2 cellular contexts compared by ENCODE assay signal in the genomic region with DNA sequence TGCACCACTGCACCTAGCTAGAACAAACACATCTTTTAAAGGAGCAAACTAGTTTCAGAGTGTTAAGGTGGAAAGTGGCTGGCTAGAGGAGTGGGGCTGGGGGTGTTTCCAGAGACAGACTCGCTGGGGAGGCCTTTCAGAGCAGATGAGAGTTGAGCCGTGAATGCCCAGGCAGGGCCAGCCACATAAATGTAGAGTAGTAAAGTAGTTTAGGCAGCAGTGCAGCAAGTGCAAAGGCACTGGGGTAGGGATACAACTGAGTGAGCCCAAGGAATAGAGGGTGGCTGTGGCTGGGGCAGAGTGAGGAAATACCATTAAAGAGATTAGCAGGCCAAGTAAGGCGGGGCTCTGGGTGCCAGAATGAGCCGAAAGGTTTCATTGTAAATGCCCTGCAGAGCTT.
TF ChIP-seq lines count a peak whose summit lies in the region.

No MANE protein-coding gene starts in this region.

TF ChIP-seq in K562, 482 proteins besides CTCF, POLR2A, EP300 and RAD21:
- peak; percentile 21 for TF ChIP-seq RBM25 (IDR thresholded peaks at IDR 0.05; ENCODE audit: low read depth, low read length, severe bottlenecking)
- TF ChIP-seq KLF1 (tag; IDR thresholded peaks at IDR 0.05) = no peak
- TF ChIP-seq PCBP1 (IDR thresholded peaks at IDR 0.05; ENCODE audit: low read depth, low read length, poor library complexity, severe bottlenecking) = no peak
- TF ChIP-seq, protein P1, sequence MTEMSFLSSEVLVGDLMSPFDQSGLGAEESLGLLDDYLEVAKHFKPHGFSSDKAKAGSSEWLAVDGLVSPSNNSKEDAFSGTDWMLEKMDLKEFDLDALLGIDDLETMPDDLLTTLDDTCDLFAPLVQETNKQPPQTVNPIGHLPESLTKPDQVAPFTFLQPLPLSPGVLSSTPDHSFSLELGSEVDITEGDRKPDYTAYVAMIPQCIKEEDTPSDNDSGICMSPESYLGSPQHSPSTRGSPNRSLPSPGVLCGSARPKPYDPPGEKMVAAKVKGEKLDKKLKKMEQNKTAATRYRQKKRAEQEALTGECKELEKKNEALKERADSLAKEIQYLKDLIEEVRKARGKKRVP (CRISPR knock-in tag; IDR thresholded peaks at IDR 0.05) = no peak

TF ChIP-seq in SK-N-SH, 30 proteins besides CTCF, POLR2A, EP300 and RAD21:
- TF ChIP-seq, protein P2, sequence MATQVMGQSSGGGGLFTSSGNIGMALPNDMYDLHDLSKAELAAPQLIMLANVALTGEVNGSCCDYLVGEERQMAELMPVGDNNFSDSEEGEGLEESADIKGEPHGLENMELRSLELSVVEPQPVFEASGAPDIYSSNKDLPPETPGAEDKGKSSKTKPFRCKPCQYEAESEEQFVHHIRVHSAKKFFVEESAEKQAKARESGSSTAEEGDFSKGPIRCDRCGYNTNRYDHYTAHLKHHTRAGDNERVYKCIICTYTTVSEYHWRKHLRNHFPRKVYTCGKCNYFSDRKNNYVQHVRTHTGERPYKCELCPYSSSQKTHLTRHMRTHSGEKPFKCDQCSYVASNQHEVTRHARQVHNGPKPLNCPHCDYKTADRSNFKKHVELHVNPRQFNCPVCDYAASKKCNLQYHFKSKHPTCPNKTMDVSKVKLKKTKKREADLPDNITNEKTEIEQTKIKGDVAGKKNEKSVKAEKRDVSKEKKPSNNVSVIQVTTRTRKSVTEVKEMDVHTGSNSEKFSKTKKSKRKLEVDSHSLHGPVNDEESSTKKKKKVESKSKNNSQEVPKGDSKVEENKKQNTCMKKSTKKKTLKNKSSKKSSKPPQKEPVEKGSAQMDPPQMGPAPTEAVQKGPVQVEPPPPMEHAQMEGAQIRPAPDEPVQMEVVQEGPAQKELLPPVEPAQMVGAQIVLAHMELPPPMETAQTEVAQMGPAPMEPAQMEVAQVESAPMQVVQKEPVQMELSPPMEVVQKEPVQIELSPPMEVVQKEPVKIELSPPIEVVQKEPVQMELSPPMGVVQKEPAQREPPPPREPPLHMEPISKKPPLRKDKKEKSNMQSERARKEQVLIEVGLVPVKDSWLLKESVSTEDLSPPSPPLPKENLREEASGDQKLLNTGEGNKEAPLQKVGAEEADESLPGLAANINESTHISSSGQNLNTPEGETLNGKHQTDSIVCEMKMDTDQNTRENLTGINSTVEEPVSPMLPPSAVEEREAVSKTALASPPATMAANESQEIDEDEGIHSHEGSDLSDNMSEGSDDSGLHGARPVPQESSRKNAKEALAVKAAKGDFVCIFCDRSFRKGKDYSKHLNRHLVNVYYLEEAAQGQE (IDR thresholded peaks at IDR 0.05; ENCODE audit: low read depth, low read length) = no peak
- no peak for TF ChIP-seq NFIC (IDR thresholded peaks at IDR 0.05; ENCODE audit: borderline replicate concordance)
- TF ChIP-seq MEF2A (IDR thresholded peaks at IDR 0.05; ENCODE audit: borderline replicate concordance, low read depth) = no peak
- no peak for TF ChIP-seq FOXM1 (IDR thresholded peaks at IDR 0.05; ENCODE audit: low read depth)
- TF ChIP-seq POLR2AphosphoS5 (IDR thresholded peaks at IDR 0.05; ENCODE audit: low read depth, low read length) = no peak
- no peak for TF ChIP-seq GABPA (IDR thresholded peaks at IDR 0.05; ENCODE audit: low read depth)
- TF ChIP-seq, protein P3, sequence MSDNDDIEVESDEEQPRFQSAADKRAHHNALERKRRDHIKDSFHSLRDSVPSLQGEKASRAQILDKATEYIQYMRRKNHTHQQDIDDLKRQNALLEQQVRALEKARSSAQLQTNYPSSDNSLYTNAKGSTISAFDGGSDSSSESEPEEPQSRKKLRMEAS (IDR thresholded peaks at IDR 0.05; ENCODE audit: low read depth) = no peak
- no peak for TF ChIP-seq ELF1 (IDR thresholded peaks at IDR 0.05)
- TF ChIP-seq TCF12 (IDR thresholded peaks at IDR 0.05) = no peak
- TF ChIP-seq YY1 (IDR thresholded peaks at IDR 0.05; ENCODE audit: low read depth) = no peak
- TF ChIP-seq SMC3 (IDR thresholded peaks at IDR 0.05; ENCODE audit: low read depth, low read length) = no peak
- TF ChIP-seq, protein P4, sequence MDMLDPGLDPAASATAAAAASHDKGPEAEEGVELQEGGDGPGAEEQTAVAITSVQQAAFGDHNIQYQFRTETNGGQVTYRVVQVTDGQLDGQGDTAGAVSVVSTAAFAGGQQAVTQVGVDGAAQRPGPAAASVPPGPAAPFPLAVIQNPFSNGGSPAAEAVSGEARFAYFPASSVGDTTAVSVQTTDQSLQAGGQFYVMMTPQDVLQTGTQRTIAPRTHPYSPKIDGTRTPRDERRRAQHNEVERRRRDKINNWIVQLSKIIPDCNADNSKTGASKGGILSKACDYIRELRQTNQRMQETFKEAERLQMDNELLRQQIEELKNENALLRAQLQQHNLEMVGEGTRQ (IDR thresholded peaks at IDR 0.05; ENCODE audit: borderline replicate concordance, low read depth, low read length) = no peak
- no peak for TF ChIP-seq ZBTB33 (IDR thresholded peaks at IDR 0.05; ENCODE audit: borderline replicate concordance, low read depth)
- TF ChIP-seq RXRA (IDR thresholded peaks at IDR 0.05; ENCODE audit: borderline replicate concordance, low read depth) = no peak
- TF ChIP-seq NRF1 (IDR thresholded peaks at IDR 0.05; ENCODE audit: low read depth, low read length) = no peak
- TF ChIP-seq TAF1 (IDR thresholded peaks at IDR 0.05; ENCODE audit: borderline replicate concordance, low read depth, low read length) = no peak
